ENCODE assay signal across 9 cellular contexts in the genomic region with DNA sequence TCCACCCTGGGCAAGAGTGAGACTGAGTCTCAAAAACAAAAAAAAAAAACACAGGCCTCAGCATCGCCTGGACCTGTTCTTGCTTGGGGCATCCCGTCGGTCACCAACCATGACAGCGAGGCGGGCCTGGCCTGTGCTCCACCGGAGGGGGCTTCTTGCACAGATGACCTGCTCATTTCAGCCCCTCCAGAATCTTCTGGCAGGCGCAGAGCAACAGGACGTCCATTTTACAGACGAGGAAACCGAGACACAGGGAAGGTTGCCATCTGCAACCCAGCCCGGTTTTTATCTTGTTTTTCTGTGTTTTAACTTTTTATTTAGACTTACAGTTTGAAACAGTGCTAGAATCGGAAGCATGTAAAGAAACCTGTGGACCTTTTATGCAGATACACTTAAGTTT. TPM values are rescaled to one million over a fixed set of nuclear protein-coding genes. Genes with fewer than 3 reads are reported as not detected.
DNase-seq lines count a peak whose midpoint lies in the region; ATAC-seq, FAIRE-seq and TF ChIP-seq lines count a peak whose summit lies in the region.
"Had no signal": no experiment of that assay in that cellular context is flagged by ENCODE, and none has a peak within 500 bp of the region (broad histone marks: within the 10 kb centered on the region; RNA-seq: fewer than 3 reads in every experiment).

No MANE protein-coding gene starts in this region.

- no peak overlapping the region for H3K27ac Mint-ChIP-seq in activated naive CD8-positive, alpha-beta T cell treated with anti-CD3 and anti-CD28 coated beads, Interleukin-2, amount 50 U/mL, for 24 hours

- no peaks in the 10 kb centered on the region for H4K20me1 ChIP-seq in SK-N-SH (ENCODE audit: insufficient read depth)

- peak overlapping the region; percentile 87 for H3K4me3 Mint-ChIP-seq in activated naive CD8-positive, alpha-beta T cell treated with anti-CD3 and anti-CD28 coated beads, Interleukin-2, amount 50 U/mL, for 24 hours

- TF ChIP-seq POLR2A in suprapubic skin (IDR thresholded peaks at IDR 0.05): no peak

- no peak for TF ChIP-seq RAD21 in SK-N-SH (IDR thresholded peaks at IDR 0.05; ENCODE audit: low read length)

- H3K4me3 ChIP-seq in SK-N-SH (ENCODE audit: low read depth in 2 of 2, low read length in 1 of 2) (peak overlapping the region; percentile 75 to 90), kidney (ENCODE audit: low read length in 2 of 2) (peak overlapping the region; percentile 76 to 83), suprapubic skin (peak overlapping the region; percentile 91)

- no peaks in the 10 kb centered on the region for H3K9me3 ChIP-seq in SK-N-SH
- H3K9me3 ChIP-seq in kidney (ENCODE audit: control insufficient read depth in 1 of 2, low read length in 2 of 2): no peaks in the 10 kb centered on the region
- no peaks in the 10 kb centered on the region for H3K9me3 ChIP-seq in suprapubic skin

- no peaks in the 10 kb centered on the region for H3K27me3 Mint-ChIP-seq in activated naive CD8-positive, alpha-beta T cell treated with anti-CD3 and anti-CD28 coated beads, Interleukin-2, amount 50 U/mL, for 24 hours

- H3K9me3 Mint-ChIP-seq in activated naive CD8-positive, alpha-beta T cell treated with anti-CD3 and anti-CD28 coated beads, Interleukin-2, amount 50 U/mL, for 24 hours: no peaks in the 10 kb centered on the region

- peaks cover 41% of the 10 kb centered on the region for H3K4me1 Mint-ChIP-seq in activated naive CD8-positive, alpha-beta T cell treated with anti-CD3 and anti-CD28 coated beads, Interleukin-2, amount 50 U/mL, for 24 hours

- peaks cover 17% of the 10 kb centered on the region for H3F3A ChIP-seq in SK-N-SH (replicated peaks; ENCODE audit: insufficient read depth)

- TF ChIP-seq CTCF in SK-N-SH (IDR thresholded peaks at IDR 0.05): no peak
- no peak for TF ChIP-seq CTCF in kidney (IDR thresholded peaks at IDR 0.05; ENCODE audit: borderline replicate concordance, extremely low read depth, insufficient read depth)
- no peak for TF ChIP-seq CTCF in suprapubic skin (IDR thresholded peaks at IDR 0.05)

- intact Hi-C loops in kidney (cut with DNase I): no loop called here

- DNase-seq in SK-N-SH (no peak), kidney (no peak), suprapubic skin (ENCODE audit: low spot score in 2 of 2) (no peak), NCI-H1417 treated with DMSO at 0.1 percent for 48 hours (lab: John Stamatoyannopoulos, UW) (no peak)
- no peak for DNase-seq in activated naive CD8-positive, alpha-beta T cell treated with anti-CD3 and anti-CD28 coated beads, Interleukin-2, amount 50 U/mL, for 24 hours

- POLR2A ChIA-PET in SK-N-SH (lab: Yijun Ruan, JAX): no interaction called here

- no peak for FAIRE-seq in kidney (lab: Jason Lieb, UNC)
- FAIRE-seq: A204.1 had no signal

- ATAC-seq in SK-N-SH treated with all-trans-retinoic acid at 6 μM for 48 hours (no peak), GM21423 (IDR thresholded peaks at IDR 0.05; ENCODE audit: unreplicated experiment) (no peak), HG03469 (IDR thresholded peaks at IDR 0.05; ENCODE audit: unreplicated experiment) (no peak)
- no peak for ATAC-seq in activated naive CD8-positive, alpha-beta T cell treated with anti-CD3 and anti-CD28 coated beads, Interleukin-2, amount 50 U/mL, for 24 hours

- CTCF ChIA-PET in SK-N-SH (lab: Yijun Ruan, JAX): interaction anchor here (1.5 kb wide), 1 partner anchor 14 kb away, joined by 7 read pairs; the partner anchor contains the start of gene RRP1

- 83% methylated on average over 12 of the region's 12 CpGs for WGBS in SK-N-SH (ENCODE audit: low lambda C conversion rate)
- WGBS in suprapubic skin: 64% methylated on average over 12 of the region's 12 CpGs

- H3K27me3 ChIP-seq in SK-N-SH (ENCODE audit: insufficient read depth) (no peaks in the 10 kb centered on the region), suprapubic skin (no peaks in the 10 kb centered on the region)

- H3K4me2 ChIP-seq in SK-N-SH: peak overlapping the region; percentile 85

- H3K79me2 ChIP-seq in SK-N-SH (ENCODE audit: insufficient read depth): peaks cover 17% of the 10 kb centered on the region; the same call in 1 of the 2 replicates

- H3K36me3 ChIP-seq in SK-N-SH (replicated peaks in 1 of 2; ENCODE audit: control insufficient read depth in 1 of 2, insufficient read depth in 2 of 2, low read length in 1 of 2) (peaks cover 10 to 13% of the 10 kb centered on the region in 2 experiments), kidney (ENCODE audit: control insufficient read depth in 1 of 2, insufficient read depth in 2 of 2, low read length in 2 of 2) (peaks cover 3 to 4% of the 10 kb centered on the region in 2 donors), suprapubic skin (peaks cover 20% of the 10 kb centered on the region)

- no peak for TF ChIP-seq EP300 in SK-N-SH (IDR thresholded peaks at IDR 0.05; ENCODE audit: borderline replicate concordance in 1 of 2, low read depth in 1 of 2, low read length in 1 of 2)
- no peak for TF ChIP-seq EP300 in suprapubic skin (IDR thresholded peaks at IDR 0.05)

- H3K9me2 ChIP-seq in SK-N-SH: no peaks in the 10 kb centered on the region

- H2AFZ ChIP-seq in SK-N-SH (ENCODE audit: low read depth): peak overlapping the region; percentile 71; the same call in 1 of the 2 replicates

- H3K36me3 Mint-ChIP-seq in activated naive CD8-positive, alpha-beta T cell treated with anti-CD3 and anti-CD28 coated beads, Interleukin-2, amount 50 U/mL, for 24 hours (ENCODE audit: low read depth): peaks cover 15% of the 10 kb centered on the region

- H3K27ac ChIP-seq in SK-N-SH (ENCODE audit: low read depth in 2 of 2, low read length in 1 of 2): no peak overlapping the region
- peak overlapping the region in 1 of 2 donors; percentile 20 for H3K27ac ChIP-seq in kidney (ENCODE audit: low read depth in 2 of 2, low read length in 2 of 2)
- H3K27ac ChIP-seq in suprapubic skin: peak overlapping the region; percentile 99

- H3K9ac ChIP-seq in SK-N-SH: peak overlapping the region; percentile 84
- peak overlapping the region; percentile 91 to 94 for H3K9ac ChIP-seq in kidney (ENCODE audit: low read length in 2 of 2)

- H3K4me1 ChIP-seq in SK-N-SH (ENCODE audit: control insufficient read depth in 1 of 2, insufficient read depth in 2 of 2, low read depth in 1 of 2, low read length in 1 of 2) (peaks cover 0 to 6% of the 10 kb centered on the region in 2 experiments; a peak in 1 of 4 replicates), kidney (ENCODE audit: control insufficient read depth in 1 of 2, insufficient read depth in 1 of 2, low read depth in 1 of 2, low read length in 2 of 2) (peaks cover 0 to 4% of the 10 kb centered on the region in 2 donors), suprapubic skin (peaks cover 21% of the 10 kb centered on the region)

TF ChIP-seq in SK-N-SH, 30 proteins besides CTCF, POLR2A, EP300 and RAD21 (continues in another document):
- no peak for TF ChIP-seq GABPA (IDR thresholded peaks at IDR 0.05; ENCODE audit: low read depth)
- no peak for TF ChIP-seq TAF1 (IDR thresholded peaks at IDR 0.05; ENCODE audit: borderline replicate concordance, low read depth, low read length)
- no peak for TF ChIP-seq FOXM1 (IDR thresholded peaks at IDR 0.05; ENCODE audit: low read depth)
- TF ChIP-seq, protein P1, sequence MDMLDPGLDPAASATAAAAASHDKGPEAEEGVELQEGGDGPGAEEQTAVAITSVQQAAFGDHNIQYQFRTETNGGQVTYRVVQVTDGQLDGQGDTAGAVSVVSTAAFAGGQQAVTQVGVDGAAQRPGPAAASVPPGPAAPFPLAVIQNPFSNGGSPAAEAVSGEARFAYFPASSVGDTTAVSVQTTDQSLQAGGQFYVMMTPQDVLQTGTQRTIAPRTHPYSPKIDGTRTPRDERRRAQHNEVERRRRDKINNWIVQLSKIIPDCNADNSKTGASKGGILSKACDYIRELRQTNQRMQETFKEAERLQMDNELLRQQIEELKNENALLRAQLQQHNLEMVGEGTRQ (IDR thresholded peaks at IDR 0.05; ENCODE audit: borderline replicate concordance, low read depth, low read length): no peak
- no peak for TF ChIP-seq NRF1 (IDR thresholded peaks at IDR 0.05; ENCODE audit: low read depth, low read length)
- no peak for TF ChIP-seq RFX5 (IDR thresholded peaks at IDR 0.05; ENCODE audit: low read length)
- no peak for TF ChIP-seq RCOR1 (IDR thresholded peaks at IDR 0.05; ENCODE audit: low read length)

TF ChIP-seq in SK-N-SH treated with all-trans-retinoic acid at 6 μM for 48 hours, 23 proteins besides CTCF, POLR2A, EP300 and RAD21:
- no peak for TF ChIP-seq GLIS3 (CRISPR knock-in tag; IDR thresholded peaks at IDR 0.05)
- TF ChIP-seq ZFP30 (CRISPR knock-in tag; IDR thresholded peaks at IDR 0.05): no peak
- TF ChIP-seq BACH2 (CRISPR knock-in tag; IDR thresholded peaks at IDR 0.05; ENCODE audit: borderline replicate concordance): no peak
- no peak for TF ChIP-seq TCF4 (CRISPR knock-in tag; IDR thresholded peaks at IDR 0.05; ENCODE audit: borderline replicate concordance)
- TF ChIP-seq ESRRG (CRISPR knock-in tag; IDR thresholded peaks at IDR 0.05): no peak
- TF ChIP-seq ZC3H10 (CRISPR knock-in tag; IDR thresholded peaks at IDR 0.05): no peak
- TF ChIP-seq ZNF565 (CRISPR knock-in tag; conservative IDR thresholded peaks at IDR 0.05; ENCODE audit: low read depth): no peak

RNA-seq across cellular contexts. Expression of gene CSTB, which starts 0.9 kb away (rescaled TPM):
- polyA plus RNA-seq in SK-N-SH (2012; rRNA removed) (64.5 and 101 TPM in 2 replicates), kidney (ENCODE audit: insufficient read depth, low read depth, low replicate concordance) (97.8 TPM)
- 74.5 and 76.9 TPM in 2 replicates for polyA plus RNA-seq in SK-N-SH (2012; cell fraction: cytosol; rRNA removed)
- 34.0 and 36.2 TPM in 2 replicates for polyA plus RNA-seq in SK-N-SH (2012; cell fraction: nucleus; rRNA removed)
- total RNA-seq in kidney (74.5 TPM), suprapubic skin (10 to 100 TPM; 17.5 to 39.9 (median 27.9) TPM)

RNA-seq across cellular contexts. Expression of gene RRP1, which starts 14.2 kb away (rescaled TPM):
- 12.0 and 22.7 TPM in 2 replicates for polyA plus RNA-seq in SK-N-SH (2012; rRNA removed)
- 12.0 and 14.8 TPM in 2 replicates for polyA plus RNA-seq in SK-N-SH (2012; cell fraction: cytosol; rRNA removed)
- polyA plus RNA-seq in SK-N-SH (2012; cell fraction: nucleus; rRNA removed): 46.0 and 48.9 TPM in 2 replicates
- 18.7 TPM for total RNA-seq in kidney
- polyA plus RNA-seq in kidney (ENCODE audit: insufficient read depth, low read depth, low replicate concordance): 12.9 TPM
- total RNA-seq in suprapubic skin: 10 to 100 TPM; 22.5 to 34.6 (median 28.4) TPM

RNA-seq across cellular contexts. Expression of gene PDXK, which starts 56.3 kb away (rescaled TPM):
- polyA plus RNA-seq in SK-N-SH (2012; rRNA removed): 85.7 and 89.2 TPM in 2 replicates
- 49.7 and 63.0 TPM in 2 replicates for polyA plus RNA-seq in SK-N-SH (2012; cell fraction: cytosol; rRNA removed)
- 110 and 138 TPM in 2 replicates for polyA plus RNA-seq in SK-N-SH (2012; cell fraction: nucleus; rRNA removed)
- total RNA-seq in kidney: 210 TPM
- 122 TPM for polyA plus RNA-seq in kidney (ENCODE audit: insufficient read depth, low read depth, low replicate concordance)
- 10 to 100 TPM; 45.0 to 66.0 (median 57.4) TPM for total RNA-seq in suprapubic skin
